Comparison of ENCODE assay signal across 13 cellular contexts in the genomic region with DNA sequence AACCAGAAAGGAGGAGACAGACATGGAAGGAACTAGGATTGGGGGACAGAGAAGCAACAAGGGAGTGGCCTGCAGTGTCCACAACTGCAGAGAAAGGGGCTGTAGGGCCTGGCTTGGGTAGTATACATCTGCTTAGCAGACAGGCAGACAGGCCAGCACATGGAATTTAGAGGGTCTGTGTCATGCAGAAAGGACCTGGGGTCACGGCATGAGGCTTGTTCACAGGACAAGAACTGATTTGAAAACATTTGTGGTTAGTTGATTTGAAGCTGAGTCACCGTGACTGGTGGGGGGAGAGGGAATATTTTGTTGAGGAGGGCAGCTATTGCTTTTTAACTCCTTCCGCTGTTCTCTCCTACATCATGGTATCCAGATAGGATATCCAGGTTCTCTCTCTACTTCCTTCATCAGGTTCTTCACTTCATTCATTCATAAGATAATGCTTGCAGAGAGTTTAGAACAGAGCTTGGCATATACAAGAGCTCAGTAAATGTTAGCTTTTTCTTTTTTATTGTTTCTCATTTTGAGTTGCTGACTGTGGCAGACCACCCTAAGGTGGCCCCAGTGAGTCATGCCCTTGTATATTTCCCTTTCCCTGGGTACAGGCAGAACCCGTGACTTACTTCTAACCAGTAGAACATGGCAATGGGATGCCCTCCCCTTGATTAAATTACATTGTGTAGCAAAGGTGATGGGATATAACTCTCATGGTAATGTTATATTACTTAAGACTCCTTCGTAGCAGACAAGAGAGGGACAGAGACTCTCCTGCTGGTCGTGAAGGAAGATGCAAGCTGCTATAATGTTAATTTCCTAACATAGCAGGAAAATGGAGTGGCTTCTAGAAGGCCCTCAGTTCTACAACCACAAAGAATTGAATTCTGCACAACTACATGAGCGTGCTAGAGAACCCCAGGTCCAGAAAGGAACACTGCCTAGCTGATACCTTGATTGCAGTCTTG.
A peak's percentile ranks its signal among the peaks of the same experiment; 100 is the strongest.
DNase-seq lines count a peak whose midpoint lies in the region; ATAC-seq and TF ChIP-seq lines count a peak whose summit lies in the region.
"Had no signal": no experiment of that assay in that cellular context is flagged by ENCODE, and none has a peak within 500 bp of the region (broad histone marks: within the 10 kb centered on the region; RNA-seq: fewer than 3 reads in every experiment).

No MANE protein-coding gene starts in this region.

- no peak overlapping the region for H3K4me3 ChIP-seq in fibroblast of lung (replicated peaks in 1 of 4; ENCODE audit: control extremely low read depth in 1 of 4, insufficient read depth in 1 of 4, low read depth in 3 of 4, low read length in 4 of 4)
- no peak overlapping the region for H3K4me3 ChIP-seq in skeletal muscle cell (ENCODE audit: low read depth, low read length)
- H3K4me3 ChIP-seq: Peyer's patch, psoas muscle had no signal

- TF ChIP-seq CTCF in RWPE1 (conservative IDR thresholded peaks at IDR 0.05; ENCODE audit: low read depth) = no peak
- TF ChIP-seq CTCF in fibroblast of lung (conservative IDR thresholded peaks at IDR 0.05 in 1 of 2, IDR thresholded peaks at IDR 0.05 in 1 of 2; ENCODE audit: low read depth in 1 of 2, low read length in 2 of 2) = peak in 1 of 2 donors; percentile 41

- H3K4me1 ChIP-seq in fibroblast of lung (ENCODE audit: control insufficient read depth, extremely low read depth, insufficient read depth, low read length) = peaks cover 4% of the 10 kb centered on the region
- H3K4me1 ChIP-seq: Peyer's patch had no signal

- POLR2A ChIA-PET in RWPE1 (lab: Yijun Ruan, JAX; ENCODE audit: low non-redundant PET) = no interaction called here

- peaks cover 3% of the 10 kb centered on the region for H3K27me3 ChIP-seq in fibroblast of lung (ENCODE audit: control insufficient read depth, insufficient read depth, low read length)
- H3K27me3 ChIP-seq: Peyer's patch had no signal

- H3K9me3 ChIP-seq in fibroblast of lung (ENCODE audit: control insufficient read depth, insufficient read depth, low read depth, low read length) = no peaks in the 10 kb centered on the region
- H3K9me3 ChIP-seq: Peyer's patch, psoas muscle had no signal

- no peak overlapping the region for H3K4me2 ChIP-seq in fibroblast of lung (ENCODE audit: extremely low read depth, insufficient read depth, low read length)

- no peak overlapping the region for H3K9ac ChIP-seq in fibroblast of lung (ENCODE audit: insufficient read depth, low read length)

- H3K27ac ChIP-seq in RWPE1 (no peak overlapping the region), fibroblast of lung (ENCODE audit: insufficient read depth, low read length) (no peak overlapping the region)
- H3K27ac ChIP-seq: Peyer's patch, psoas muscle, VCaP had no signal

- CTCF ChIA-PET in RWPE1 (lab: Yijun Ruan, JAX) = no interaction called here

- no peaks in the 10 kb centered on the region for H4K20me1 ChIP-seq in fibroblast of lung (ENCODE audit: control insufficient read depth, extremely low read depth, insufficient read depth, low read length)

- no peaks in the 10 kb centered on the region for H3K79me2 ChIP-seq in fibroblast of lung (ENCODE audit: control insufficient read depth, insufficient read depth, low read length)

- H3K36me3 ChIP-seq in fibroblast of lung (ENCODE audit: control insufficient read depth, insufficient read depth, low read length) = no peaks in the 10 kb centered on the region
- H3K36me3 ChIP-seq: Peyer's patch had no signal

- no peak overlapping the region for H2AFZ ChIP-seq in fibroblast of lung (ENCODE audit: low read length)

- DNase-seq in GM04504 (ENCODE audit: low read depth) = peak; percentile 65
- peak; percentile 14 for DNase-seq in RWPE1 (ENCODE audit: low spot score)
- DNase-seq in fibroblast of lung (ENCODE audit: low read depth in 2 of 2) = peak; percentile 91 to 100
- peak; percentile 93 for DNase-seq in skeletal muscle cell (ENCODE audit: low read depth)
- DNase-seq in NCI-H2227 (lab: John Stamatoyannopoulos, UW; ENCODE audit: unreplicated experiment) = no peak
- DNase-seq in 8988T = no peak
- DNase-seq: activated T-cell treated with anti-CD3 and anti-CD28 coated beads for 4 hours, DMS 273 treated with DMSO at 0.1 percent for 48 hours, Peyer's patch, psoas muscle had no signal

- ATAC-seq in HG02885 (IDR thresholded peaks at IDR 0.05; ENCODE audit: poor library complexity, unreplicated experiment) (no peak), GM21529 (IDR thresholded peaks at IDR 0.05; ENCODE audit: unreplicated experiment) (no peak)
- ATAC-seq: psoas muscle had no signal

Comparison
In these comparisons a context has a peak if more than half of its experiments do, and no peak if none do; other contexts are left out.
1. DNase-seq: peak in GM04504 (single experiment), RWPE1 (single experiment), fibroblast of lung (2 of 2) and skeletal muscle cell (single experiment); none in NCI-H2227 (single experiment) and 8988T (single experiment).